ENCODE assay signal across 11 cellular contexts in the genomic region with DNA sequence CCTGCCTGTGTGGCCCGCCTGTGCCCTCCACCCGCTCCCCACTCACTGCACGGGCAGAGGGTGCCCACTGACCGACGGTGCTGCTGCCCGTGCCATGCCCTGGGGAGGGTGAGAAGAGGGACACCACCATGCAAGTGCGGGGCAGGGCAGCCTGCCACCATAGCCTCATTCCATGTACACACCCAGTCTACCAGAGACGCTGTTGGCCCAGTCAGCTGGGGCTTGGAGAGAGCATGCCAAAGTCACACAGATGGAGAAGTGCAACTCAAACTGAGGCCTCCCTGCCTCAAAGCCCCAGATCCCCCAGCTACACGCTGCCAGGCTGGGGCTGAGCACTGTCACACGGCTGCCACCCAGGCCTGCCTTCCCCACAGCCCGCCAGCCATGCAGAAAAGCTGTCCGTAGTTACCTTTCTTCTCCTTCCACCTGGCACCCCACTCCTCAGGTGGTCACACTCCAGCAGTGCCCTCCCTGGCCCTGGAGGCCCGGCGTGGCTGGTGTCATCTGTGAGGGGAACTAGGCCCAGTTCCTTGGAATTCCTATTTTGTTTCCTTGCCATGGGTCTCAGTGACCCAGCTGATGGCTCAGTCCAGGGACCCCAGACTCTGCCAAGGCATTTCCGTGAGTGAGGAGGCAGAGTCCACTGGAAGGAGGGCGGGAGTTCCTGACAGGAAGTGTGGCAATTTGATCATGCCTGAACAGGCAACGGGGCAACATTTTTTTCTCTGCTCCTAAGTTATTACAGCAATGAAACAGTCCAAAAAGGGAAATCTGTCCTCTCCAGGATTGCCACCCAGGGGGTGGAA. TPM values are rescaled to one million over a fixed set of nuclear protein-coding genes. Genes with fewer than 3 reads are reported as not detected.
DNase-seq lines count a peak whose midpoint lies in the region; ATAC-seq, FAIRE-seq and TF ChIP-seq lines count a peak whose summit lies in the region.
"Had no signal": no experiment of that assay in that cellular context is flagged by ENCODE, and none has a peak within 500 bp of the region (broad histone marks: within the 10 kb centered on the region; RNA-seq: fewer than 3 reads in every experiment).

Gene SLC2A9 (minus strand): TSS at position 627 of the 806 bp plus-strand sequence. CDS start 68 bp downstream, at position 559.

- no peak for TF ChIP-seq POLR2A in GM12891 (IDR thresholded peaks at IDR 0.05; ENCODE audit: low read depth, low read length)

- no peaks in the 10 kb centered on the region for H3K27me3 ChIP-seq in BLaER1 treated with 17β-estradiol and CSF1 and Interleukin-3, amounts not matched to agents 10 nM and 100 nM
- H3K27me3 ChIP-seq in foreskin keratinocyte (no peaks in the 10 kb centered on the region), trophoblast cell (ENCODE audit: insufficient read depth, low read length) (no peaks in the 10 kb centered on the region), PC-9 (ENCODE audit: insufficient read depth, low read depth) (no peaks in the 10 kb centered on the region)

- intact Hi-C loops in PC-9 (cut with micrococcal nuclease; ENCODE audit: unreplicated experiment), result no loop called here

- H3K9ac ChIP-seq in BLaER1 treated with 17β-estradiol and CSF1 and Interleukin-3, amounts not matched to agents 10 nM and 100 nM, result peak within 1 kb of the TSS; percentile 49 to 85 (median 78)
- no peak within 1 kb of the TSS for H3K9ac ChIP-seq in trophoblast cell (ENCODE audit: low read length)

- H2AFZ ChIP-seq in trophoblast cell (ENCODE audit: insufficient read depth, low read length, poor library complexity), result no peak within 1 kb of the TSS
- H2AFZ ChIP-seq in PC-9, result no peak within 1 kb of the TSS

- H3K4me2 ChIP-seq in BLaER1 treated with 17β-estradiol and CSF1 and Interleukin-3, amounts not matched to agents 10 nM and 100 nM, result peak within 1 kb of the TSS; percentile 69 to 98 (median 93)
- H3K4me2 ChIP-seq in trophoblast cell (ENCODE audit: low read length) (no peak within 1 kb of the TSS), PC-9 (no peak within 1 kb of the TSS)

- TF ChIP-seq CTCF in foreskin keratinocyte (conservative IDR thresholded peaks at IDR 0.05) (no peak), PC-9 (conservative IDR thresholded peaks at IDR 0.05) (no peak)

- CTCF ChIA-PET in PC-9 (lab: Charles Lee), result no interaction called here

- H3K79me2 ChIP-seq in trophoblast cell (ENCODE audit: control insufficient read depth, insufficient read depth, low read length, poor library complexity) (peaks cover 3% of the 10 kb centered on the region), PC-9 (ENCODE audit: low read depth) (no peaks in the 10 kb centered on the region)

- peak within 1 kb of the TSS; percentile 37 for H2BK12ac ChIP-seq in trophoblast cell (ENCODE audit: low read length)

- no peak within 1 kb of the TSS for H2BK5ac ChIP-seq in trophoblast cell (ENCODE audit: low read depth, low read length, poor library complexity)

- no peak within 1 kb of the TSS for H2BK120ac ChIP-seq in trophoblast cell (ENCODE audit: insufficient read depth, low read length, poor library complexity)

- peaks cover 71 to 88% (median 80%) of the 10 kb centered on the region in 10 experiments for H3K4me1 ChIP-seq in BLaER1 treated with 17β-estradiol and CSF1 and Interleukin-3, amounts not matched to agents 10 nM and 100 nM
- peaks cover 29% of the 10 kb centered on the region for H3K4me1 ChIP-seq in foreskin keratinocyte
- H3K4me1 ChIP-seq in trophoblast cell (ENCODE audit: control insufficient read depth in 1 of 2, insufficient read depth in 2 of 2, low read length in 2 of 2), result peaks cover 13 to 22% of the 10 kb centered on the region in 2 experiments
- H3K4me1 ChIP-seq in PC-9 (replicated peaks; ENCODE audit: insufficient read depth), result no peaks in the 10 kb centered on the region

- peak; percentile 39 for ATAC-seq in foreskin keratinocyte
- ATAC-seq: activated T-cell treated with anti-CD3 and anti-CD28 coated beads, Interleukin-2, amount 50 U/mL, for 72 hours had no signal

- no peak for FAIRE-seq in GM12891 (lab: Jason Lieb, UNC)

- H4K91ac ChIP-seq in trophoblast cell (ENCODE audit: low read depth, low read length), result peak within 1 kb of the TSS; percentile 37

- H4K20me1 ChIP-seq in BLaER1 treated with 17β-estradiol and CSF1 and Interleukin-3, amounts not matched to agents 10 nM and 100 nM, result peaks cover 0 to 10% (median 0%) of the 10 kb centered on the region in 11 experiments; a peak in 2 of 22 replicates
- H4K20me1 ChIP-seq in PC-9 (ENCODE audit: insufficient read depth), result no peaks in the 10 kb centered on the region

- H3K14ac ChIP-seq in trophoblast cell (ENCODE audit: low read length), result no peak within 1 kb of the TSS

- BruUV-seq in PC-9 (replicated peaks; lab: Mats Ljungman, UMichigan), result no TSS peak

- peak within 1 kb of the TSS in 8 of 10 experiments; percentile 12 to 72 (median 50); a peak in 15 of 20 replicates for H3K4me3 ChIP-seq in BLaER1 treated with 17β-estradiol and CSF1 and Interleukin-3, amounts not matched to agents 10 nM and 100 nM
- H3K4me3 ChIP-seq in trophoblast cell (ENCODE audit: low read depth, low read length) (no peak within 1 kb of the TSS), PC-9 (no peak within 1 kb of the TSS)
- H3K4me3 ChIP-seq: SK-N-MC had no signal

- POLR2A ChIA-PET in PC-9 (lab: Charles Lee; ENCODE audit: unreplicated experiment), result no interaction called here

- no peak within 1 kb of the TSS for H4K8ac ChIP-seq in trophoblast cell (ENCODE audit: low read depth, low read length)

- H3K27ac ChIP-seq in BLaER1 treated with 17β-estradiol and CSF1 and Interleukin-3, amounts not matched to agents 10 nM and 100 nM, result peak within 1 kb of the TSS; percentile 64 to 94 (median 90)
- H3K27ac ChIP-seq in foreskin keratinocyte (peak within 1 kb of the TSS; percentile 47), trophoblast cell (ENCODE audit: low read depth, low read length) (no peak within 1 kb of the TSS), PC-9 (no peak within 1 kb of the TSS)
- H3K27ac ChIP-seq: SK-N-MC had no signal

- H3K23ac ChIP-seq in trophoblast cell (ENCODE audit: low read length), result no peak within 1 kb of the TSS

- DNase-seq in SIG-M5 treated with dmso at 0.1 percent for 504 hours (lab: John Stamatoyannopoulos, UW; ENCODE audit: unreplicated experiment) (peak; percentile 68), foreskin keratinocyte (peak; percentile 67 to 85), trophoblast cell (peak; percentile 26 to 77), PC-9 (no peak), NCI-H82 (lab: John Stamatoyannopoulos, UW) (no peak), GM12891 (ENCODE audit: insufficient read length, low spot score) (no peak)
- DNase-seq in effector CD4-positive, alpha-beta T cell, result no peak
- DNase-seq: activated T-cell treated with anti-CD3 and anti-CD28 coated beads, Interleukin-2, amount 50 U/mL, for 72 hours; NCI-H1048 had no signal

- H3F3A ChIP-seq in PC-9 (ENCODE audit: insufficient read depth, low read depth), result no peaks in the 10 kb centered on the region

- H3K36me3 ChIP-seq in BLaER1 treated with 17β-estradiol and CSF1 and Interleukin-3, amounts not matched to agents 10 nM and 100 nM, result peaks cover 0 to 21% (median 0%) of the 10 kb centered on the region in 11 experiments; a peak in 6 of 22 replicates
- H3K36me3 ChIP-seq in trophoblast cell (ENCODE audit: control insufficient read depth in 1 of 2, insufficient read depth in 2 of 2, low read length in 2 of 2) (no peaks in the 10 kb centered on the region), PC-9 (ENCODE audit: low read depth) (no peaks in the 10 kb centered on the region)

- H3K79me1 ChIP-seq in trophoblast cell (ENCODE audit: low read length), result peaks cover 8% of the 10 kb centered on the region

- H3K9me3 ChIP-seq in BLaER1 treated with 17β-estradiol and CSF1 and Interleukin-3, amounts not matched to agents 10 nM and 100 nM (replicated peaks in 1 of 11), result no peaks in the 10 kb centered on the region
- peaks cover 3% of the 10 kb centered on the region for H3K9me3 ChIP-seq in trophoblast cell (ENCODE audit: insufficient read depth, low read depth, low read length)
- H3K9me3 ChIP-seq in PC-9 (ENCODE audit: insufficient read depth, low read depth), result no peaks in the 10 kb centered on the region

- H3K18ac ChIP-seq in trophoblast cell (ENCODE audit: low read length), result no peak within 1 kb of the TSS

- no CpG with 5 or more reads among the region's 17 CpGs for WGBS in trophoblast cell (ENCODE audit: extremely low coverage, insufficient coverage, insufficient read length)

- no peak within 1 kb of the TSS for H3K4ac ChIP-seq in trophoblast cell (ENCODE audit: low read depth, low read length)

- H3K9me2 ChIP-seq in PC-9 (ENCODE audit: insufficient read depth), result no peaks in the 10 kb centered on the region

- H2AK5ac ChIP-seq in trophoblast cell (ENCODE audit: low read length), result peak within 1 kb of the TSS; percentile 52

- H4K12ac ChIP-seq in trophoblast cell (ENCODE audit: low read depth, low read length), result no peak within 1 kb of the TSS

TF ChIP-seq in GM12891, 5 proteins besides CTCF, POLR2A, EP300 and RAD21:
- no peak for TF ChIP-seq POU2F2 (IDR thresholded peaks at IDR 0.05; ENCODE audit: low read depth, low read length)
- TF ChIP-seq POLR2AphosphoS5 (IDR thresholded peaks at IDR 0.05; ENCODE audit: low read depth, low read length), result no peak
- no peak for TF ChIP-seq TAF1 (IDR thresholded peaks at IDR 0.05; ENCODE audit: low read depth, low read length)
- no peak for TF ChIP-seq SPI1 (IDR thresholded peaks at IDR 0.05; ENCODE audit: low read depth, low read length)
- no peak for TF ChIP-seq PAX5 (IDR thresholded peaks at IDR 0.05; ENCODE audit: insufficient read depth, low read length, severe bottlenecking)

RNA-seq across cellular contexts. Expression of gene SLC2A9, which starts in this region (rescaled TPM):
- total RNA-seq in foreskin keratinocyte (33.2 and 43.9 TPM in 2 replicates), PC-9 (2021) (0.28 and 1.1 TPM in 2 replicates)
- polyA plus RNA-seq in foreskin keratinocyte, result 19.0 and 25.4 TPM in 2 replicates
- polyA plus RNA-seq in trophoblast cell (2013), result 0.82 and 1.1 TPM in 2 replicates
- 0.56 TPM for polyA plus RNA-seq in GM12891 (2012; ENCODE audit: low read depth, missing spikeins)

Comparison
In these comparisons a context has a peak if more than half of its experiments do, and no peak if none do; other contexts are left out.
1. RNA of gene SLC2A9 (total RNA-seq): 33.2 to 43.9 TPM in foreskin keratinocyte; 0.28 to 1.1 TPM in PC-9; every median in the first group is over 10 times any median in the second.
2. H3K27ac ChIP-seq: peak in BLaER1 treated with 17β-estradiol and CSF1 and Interleukin-3, amounts not matched to agents 10 nM and 100 nM (11 of 11) and foreskin keratinocyte (single experiment); none in trophoblast cell (single experiment) and PC-9 (single experiment).
3. H3K4me2 ChIP-seq: peak in BLaER1 treated with 17β-estradiol and CSF1 and Interleukin-3, amounts not matched to agents 10 nM and 100 nM (11 of 11); none in trophoblast cell (single experiment) and PC-9 (single experiment).
4. H3K4me3 ChIP-seq: peak in BLaER1 treated with 17β-estradiol and CSF1 and Interleukin-3, amounts not matched to agents 10 nM and 100 nM (8 of 10); none in trophoblast cell (single experiment) and PC-9 (single experiment).
5. DNase-seq: peak in SIG-M5 treated with dmso at 0.1 percent for 504 hours (single experiment), foreskin keratinocyte (2 of 2) and trophoblast cell (2 of 2); none in PC-9 (0 of 2), effector CD4-positive, alpha-beta T cell (single experiment), NCI-H82 (single experiment) and GM12891 (single experiment).